Comparison of ENCODE assay signal across 8 cellular contexts in the genomic region with DNA sequence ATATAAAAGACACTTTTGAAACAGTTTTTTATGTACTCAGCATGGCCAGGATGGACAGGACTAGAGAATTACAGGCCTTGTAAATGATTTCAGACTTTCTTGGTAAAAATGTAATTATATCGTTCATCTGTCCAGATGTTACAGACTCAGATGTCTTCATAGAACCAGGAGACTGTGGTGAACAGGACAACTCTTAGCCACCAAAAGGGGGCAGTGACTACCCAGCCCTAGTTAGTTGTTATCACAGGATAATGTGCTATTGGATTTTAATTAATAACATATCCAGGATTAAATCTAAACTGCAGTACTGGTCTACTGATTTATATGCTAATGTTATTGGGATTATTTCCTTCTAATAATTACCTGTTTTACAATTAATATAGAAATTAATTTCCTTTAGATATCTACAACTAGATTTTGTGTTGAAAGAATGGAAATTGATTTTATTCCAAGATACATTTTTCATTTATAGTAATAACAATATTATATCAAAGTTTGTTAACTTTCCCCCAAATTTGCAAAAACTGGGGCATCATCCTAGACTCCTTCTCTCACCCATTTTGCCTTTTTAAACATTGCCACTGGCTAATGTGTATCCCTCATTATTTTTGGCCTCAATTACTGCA.
A peak's percentile ranks its signal among the peaks of the same experiment; 100 is the strongest.
DNase-seq lines count a peak whose midpoint lies in the region; ATAC-seq and TF ChIP-seq lines count a peak whose summit lies in the region.

No MANE protein-coding gene starts in this region.

- H3K27me3 ChIP-seq in GM23248 (replicated peaks; ENCODE audit: insufficient read depth) (no peaks in the 10 kb centered on the region), SU-DHL-6 (ENCODE audit: low read length) (no peaks in the 10 kb centered on the region)

- H3K9me3 ChIP-seq in GM23248 (ENCODE audit: low read depth) (no peaks in the 10 kb centered on the region), SU-DHL-6 (ENCODE audit: insufficient read depth, low read length) (no peaks in the 10 kb centered on the region)

- H3K9me3 Mint-ChIP-seq in natural killer cell treated with Interleukin-12 subunit alpha and Interleukin-12 subunit beta and Interleukin-15 and Interleukin-18, amount 100 ng/mL, for 72 hours: no peaks in the 10 kb centered on the region

- 5 to 10% methylated on average over 1 of the region's 1 CpG for WGBS in GM23248 (ENCODE audit: low coverage in 1 of 2, low lambda C conversion rate in 2 of 2, missing lambda C conversion rate in 2 of 2), 2 experiments

- H3K4me3 Mint-ChIP-seq in natural killer cell treated with Interleukin-12 subunit alpha and Interleukin-12 subunit beta and Interleukin-15 and Interleukin-18, amount 100 ng/mL, for 72 hours: no peak overlapping the region

- H3K36me3 ChIP-seq in GM23248 (ENCODE audit: low read depth): peaks cover 14% of the 10 kb centered on the region
- peaks cover 62% of the 10 kb centered on the region for H3K36me3 ChIP-seq in SU-DHL-6 (ENCODE audit: low read length)

- no peaks in the 10 kb centered on the region for H3K27me3 Mint-ChIP-seq in natural killer cell treated with Interleukin-12 subunit alpha and Interleukin-12 subunit beta and Interleukin-15 and Interleukin-18, amount 100 ng/mL, for 72 hours

- ATAC-seq in sciatic nerve (peak; percentile 92), GM21367 (IDR thresholded peaks at IDR 0.05; ENCODE audit: unreplicated experiment) (no peak)
- no peak for ATAC-seq in natural killer cell treated with Interleukin-12 subunit alpha and Interleukin-12 subunit beta and Interleukin-15 and Interleukin-18, amount 100 ng/mL, for 72 hours

- peak; percentile 40 for TF ChIP-seq CTCF in SU-DHL-6 (IDR thresholded peaks at IDR 0.05; ENCODE audit: insufficient read depth, low read length, poor library complexity, severe bottlenecking)

- no peaks in the 10 kb centered on the region for H3F3A ChIP-seq in GM23248 (ENCODE audit: insufficient read depth)
- peaks cover 7% of the 10 kb centered on the region for H3F3A ChIP-seq in SU-DHL-6 (ENCODE audit: insufficient read depth)

- intact Hi-C loops in sciatic nerve (cut with DNase I): no loop called here

- H3K4me3 ChIP-seq in GM23248: no peak overlapping the region
- no peak overlapping the region for H3K4me3 ChIP-seq in SU-DHL-6 (ENCODE audit: insufficient read depth, low read length, poor library complexity, severe bottlenecking)

- H3K9ac ChIP-seq in GM23248 (no peak overlapping the region), SU-DHL-6 (ENCODE audit: low read length) (no peak overlapping the region)

- peak; percentile 75 for DNase-seq in Ammon's horn (ENCODE audit: low spot score)
- DNase-seq in GM23248: peak; percentile 76
- DNase-seq in globus pallidus (ENCODE audit: low spot score): peak; percentile 76
- no peak for DNase-seq in sciatic nerve (ENCODE audit: low spot score)
- no peak for DNase-seq in stimulated activated naive CD4-positive, alpha-beta T cell treated with Interleukin-2 at 50 U/mL for 16 hours (lab: John Stamatoyannopoulos, UW)
- no peak for DNase-seq in natural killer cell treated with Interleukin-12 subunit alpha and Interleukin-12 subunit beta and Interleukin-15 and Interleukin-18, amount 100 ng/mL, for 72 hours (ENCODE audit: low spot score)

- peaks cover 18% of the 10 kb centered on the region for H3K36me3 Mint-ChIP-seq in natural killer cell treated with Interleukin-12 subunit alpha and Interleukin-12 subunit beta and Interleukin-15 and Interleukin-18, amount 100 ng/mL, for 72 hours

- no peak overlapping the region for H3K27ac Mint-ChIP-seq in natural killer cell treated with Interleukin-12 subunit alpha and Interleukin-12 subunit beta and Interleukin-15 and Interleukin-18, amount 100 ng/mL, for 72 hours

- H3K4me1 ChIP-seq in GM23248 (ENCODE audit: insufficient read depth): peaks cover 7% of the 10 kb centered on the region; the same call in 1 of the 2 replicates

- H2AFZ ChIP-seq in GM23248: no peak overlapping the region
- H2AFZ ChIP-seq in SU-DHL-6 (ENCODE audit: low read depth, low read length, severe bottlenecking): no peak overlapping the region

- no peak overlapping the region for H3K27ac ChIP-seq in GM23248
- no peak overlapping the region for H3K27ac ChIP-seq in SU-DHL-6 (ENCODE audit: low read depth, low read length)

- no peaks in the 10 kb centered on the region for H3K4me1 Mint-ChIP-seq in natural killer cell treated with Interleukin-12 subunit alpha and Interleukin-12 subunit beta and Interleukin-15 and Interleukin-18, amount 100 ng/mL, for 72 hours (ENCODE audit: low read depth in 2 of 2)

- H3K4me2 ChIP-seq in GM23248 (ENCODE audit: unreplicated experiment): no peak overlapping the region
- H3K4me2 ChIP-seq in SU-DHL-6 (ENCODE audit: low read depth, low read length, poor library complexity, severe bottlenecking): no peak overlapping the region

- in situ Hi-C loops in GM23248 (cut with MboI): loop anchor here (25.0 kb wide), 1 partner anchor 280 kb away; no protein-coding TSS in a partner anchor

- no peaks in the 10 kb centered on the region for H3K9me2 ChIP-seq in GM23248 (ENCODE audit: insufficient read depth)
- no peaks in the 10 kb centered on the region for H3K9me2 ChIP-seq in SU-DHL-6 (replicated peaks; ENCODE audit: insufficient read depth, low read length)

- no peaks in the 10 kb centered on the region for H3K79me2 ChIP-seq in GM23248 (ENCODE audit: insufficient read depth)
- H3K79me2 ChIP-seq in SU-DHL-6 (ENCODE audit: insufficient read depth, low read length): no peaks in the 10 kb centered on the region

- H4K20me1 ChIP-seq in GM23248 (ENCODE audit: insufficient read depth) (no peaks in the 10 kb centered on the region), SU-DHL-6 (ENCODE audit: low read depth, low read length) (no peaks in the 10 kb centered on the region)

Comparison
In these comparisons a context has a peak if more than half of its experiments do, and no peak if none do; other contexts are left out.
1. DNase-seq: peak in Ammon's horn (single experiment), GM23248 (single experiment) and globus pallidus (single experiment); none in sciatic nerve (single experiment), stimulated activated naive CD4-positive, alpha-beta T cell treated with Interleukin-2 at 50 U/mL for 16 hours (single experiment) and natural killer cell treated with Interleukin-12 subunit alpha and Interleukin-12 subunit beta and Interleukin-15 and Interleukin-18, amount 100 ng/mL, for 72 hours (single experiment).